ENCODE assay signal across 30 cellular contexts in genomic region chr11:90294091-90294490, GRCh38.
"Had no signal": no experiment of that assay in that cellular context is flagged by ENCODE, and none has a peak within 500 bp of the region (broad histone marks: within the 10 kb centered on the region; RNA-seq: fewer than 3 reads in every experiment).

No MANE protein-coding gene starts in this region.

- ATAC-seq: activated CD4-positive, alpha-beta T cell treated with anti-CD3 and anti-CD28 coated beads for 36 hours; activated CD8-positive, alpha-beta memory T cell treated with anti-CD3 and anti-CD28 coated beads, Interleukin-2, amount 10 ng/mL, durations not matched to agents 7 days and 5 days; activated CD8-positive, alpha-beta T cell treated with anti-CD3 and anti-CD28 coated beads, Interleukin-2, amount 10 ng/mL, durations not matched to agents 7 days and 5 days; activated naive CD8-positive, alpha-beta T cell treated with anti-CD3 and anti-CD28 coated beads, Interleukin-2, amount 50 U/mL, for 24 hours had no signal

- DNase-seq: activated B cell treated with CpG ODN at 0.5 μM for 24 hours; activated CD4-positive, alpha-beta memory T cell treated with anti-CD3 and anti-CD28 coated beads, Interleukin-2, amount 10 ng/mL, durations not matched to agents 7 days and 5 days; activated CD4-positive, alpha-beta T cell treated with anti-CD3 and anti-CD28 coated beads for 36 hours; activated CD4-positive, alpha-beta T cell treated with anti-CD3 and anti-CD28 coated beads for 48 hours; activated CD4-positive, alpha-beta T cell treated with anti-CD3 and anti-CD28 coated beads, Interleukin-2, amount 10 ng/mL, durations not matched to agents 7 days and 5 days; activated CD4-positive, alpha-beta T cell treated with anti-CD3 and anti-CD28 coated beads, Interleukin-2, amount 50 U/mL, for 48 hours; activated CD4-positive, CD25-positive, alpha-beta regulatory T cell treated with anti-CD3 and anti-CD28 coated beads, Interleukin-2, amount 50 U/mL, for 72 hours; activated CD8-positive, alpha-beta memory T cell treated with anti-CD3 and anti-CD28 coated beads for 24 hours; activated CD8-positive, alpha-beta memory T cell treated with anti-CD3 and anti-CD28 coated beads, Interleukin-2, amount 10 ng/mL, durations not matched to agents 7 days and 5 days; activated CD8-positive, alpha-beta memory T cell treated with anti-CD3 and anti-CD28 coated beads, Interleukin-2, amount 50 U/mL, for 48 hours; activated CD8-positive, alpha-beta T cell treated with anti-CD3 and anti-CD28 coated beads, Interleukin-2, amount 10 ng/mL, durations not matched to agents 7 days and 5 days; activated effector memory CD4-positive, alpha-beta T cell treated with Interleukin-2 at 50 U/mL for 16 hours; activated gamma-delta T cell; activated naive CD4-positive, alpha-beta T cell treated with anti-CD3 and anti-CD28 coated beads, Interleukin-2, amount 10 ng/mL, durations not matched to agents 7 days and 5 days; activated naive CD4-positive, alpha-beta T cell treated with Interleukin-2 at 50 U/mL for 16 hours; activated naive CD8-positive, alpha-beta T cell treated with anti-CD3 and anti-CD28 coated beads, Interleukin-2, amount 10 ng/mL, durations not matched to agents 7 days and 5 days; activated naive CD8-positive, alpha-beta T cell treated with anti-CD3 and anti-CD28 coated beads, Interleukin-2, amount 50 U/mL, for 24 hours; activated T-cell treated with anti-CD3 and anti-CD28 coated beads, Interleukin-2, amount 50 U/mL, for 24 hours; activated T-cell treated with anti-CD3 and anti-CD28 coated beads, Interleukin-2, amount 50 U/mL, for 48 hours; amygdala; anterior cingulate cortex; caudate nucleus; cerebellar nuclear complex; T-helper 2 cell; T-helper 9 cell had no signal

- H3K27ac ChIP-seq: ascending aorta, cardiac muscle cell, VCaP had no signal

- FAIRE-seq: bronchial epithelial cell, TTC549 had no signal

- H3K9me3 ChIP-seq: ascending aorta had no signal

- H3K4me1 ChIP-seq: ascending aorta had no signal

- H3K27me3 ChIP-seq: ascending aorta, cardiac muscle cell had no signal

- H3K4me3 ChIP-seq: ascending aorta, cardiac muscle cell had no signal

- H3K36me3 ChIP-seq: ascending aorta, cardiac muscle cell had no signal
